8 cellular contexts compared by ENCODE assay signal in genomic region chr4:184733654-184734524, GRCh38. TPM values are rescaled to one million over a fixed set of nuclear protein-coding genes. Genes with fewer than 3 reads are reported as not detected.
DNase-seq lines count a peak whose midpoint lies in the region; ATAC-seq and TF ChIP-seq lines count a peak whose summit lies in the region.

Gene CENPU, minus strand, starts transcription at chr4:184734096. Its CDS starts 34 bp downstream, at chr4:184734062.

- peak; percentile 95 for ATAC-seq in HG03196 (IDR thresholded peaks at IDR 0.05; ENCODE audit: unreplicated experiment)
- ATAC-seq in activated B cell treated with CpG ODN at 0.5 μM for 24 hours (ENCODE audit: low read depth), result peak; percentile 96

- peaks cover 0 to 9% (median 0%) of the 10 kb centered on the region in 6 donors for H3K36me3 ChIP-seq in spleen

- peak within 1 kb of the TSS; percentile 88 for H3K4me3 Mint-ChIP-seq in activated B cell treated with CpG ODN at 0.5 μM for 24 hours

- CTCF ChIA-PET in activated B cell treated with CpG ODN at 0.5 μM for 24 hours (lab: Charles Lee), result interaction anchor here (0.7 to 1.6 kb wide), 9 partner anchors 12 to 472 kb away, joined by 3 to 8 read pairs (median 3); partner anchors contain the start of genes CASP3 and PRIMPOL

- in situ Hi-C loops in GM18951 (cut with MboI; ENCODE audit: low sequenced_read_pairs, unreplicated experiment), result no loop called here

- H3K9me3 ChIP-seq in spleen, result no peaks in the 10 kb centered on the region

- peak within 1 kb of the TSS in 7 of 8 donors; percentile 55 to 81 (median 70) for H3K27ac ChIP-seq in spleen

- intact Hi-C loops in activated B cell treated with CpG ODN at 0.5 μM for 24 hours (cut with micrococcal nuclease) (loop anchor here (1.0 to 10.0 kb wide), 12 partner anchors 85 to 1229 kb away; partner anchors contain the start of genes ACSL1, ANKRD37, CASP3 and CCDC110), spleen (cut with DNase I; ENCODE audit: low total_unique reads) (no loop called here)

- H3K4me1 ChIP-seq in spleen, result peaks cover 7 to 24% (median 19%) of the 10 kb centered on the region in 6 donors

- WGBS in spleen, 5 donors, result 0% methylated on average over 23 to 69 of the region's 69 CpGs

- no peaks in the 10 kb centered on the region for H3K9me3 Mint-ChIP-seq in activated B cell treated with CpG ODN at 0.5 μM for 24 hours

- peaks cover 19% of the 10 kb centered on the region for H3K4me1 Mint-ChIP-seq in activated B cell treated with CpG ODN at 0.5 μM for 24 hours

- TF ChIP-seq CTCF in activated B cell treated with CpG ODN at 0.5 μM for 24 hours (IDR thresholded peaks at IDR 0.05), result no peak
- TF ChIP-seq CTCF in spleen (IDR thresholded peaks at IDR 0.05 in 8 of 11, conservative IDR thresholded peaks at IDR 0.05 in 3 of 11), result no peak

- peak; percentile 83 for TF ChIP-seq POLR2A in GM18951 (IDR thresholded peaks at IDR 0.05; ENCODE audit: extremely low read depth, insufficient read depth, insufficient read length)
- TF ChIP-seq POLR2A in spleen (IDR thresholded peaks at IDR 0.05), result peak in 1 of 3 donors; percentile 19

- DNase-seq in AG08395 (ENCODE audit: low spot score) (peak; percentile 100), NCI-H345 (lab: John Stamatoyannopoulos, UW) (peak; percentile 99), activated B cell treated with CpG ODN at 0.5 μM for 24 hours (peak; percentile 95), inferior parietal cortex (ENCODE audit: extremely low spot score) (peak; percentile 98), spleen (peak; percentile 97)
- peak; percentile 93 for DNase-seq in central memory CD4-positive, alpha-beta T cell

- peak within 1 kb of the TSS; percentile 85 for H3K27ac Mint-ChIP-seq in activated B cell treated with CpG ODN at 0.5 μM for 24 hours

- peaks cover 2% of the 10 kb centered on the region for H3K36me3 Mint-ChIP-seq in activated B cell treated with CpG ODN at 0.5 μM for 24 hours (ENCODE audit: low read depth)

- POLR2A ChIA-PET in activated B cell treated with CpG ODN at 0.5 μM for 24 hours (lab: Charles Lee), result interaction anchor here (0.5 to 1.8 kb wide), 16 partner anchors 9 to 692 kb away, joined by 3 to 26 read pairs (median 4); partner anchors contain the start of genes CASP3, IRF2, PRIMPOL and SLC25A4

- H3K4me3 ChIP-seq in spleen, result peak within 1 kb of the TSS; percentile 64 to 99 (median 84)

- H3K27me3 Mint-ChIP-seq in activated B cell treated with CpG ODN at 0.5 μM for 24 hours, result no peaks in the 10 kb centered on the region

- no peaks in the 10 kb centered on the region for H3K27me3 ChIP-seq in spleen (replicated peaks in 1 of 7)

RNA-seq across cellular contexts. Expression of gene CENPU, which starts in this region (rescaled TPM):
- total RNA-seq in activated B cell treated with CpG ODN at 0.5 μM for 24 hours (7.0 and 7.1 TPM in 2 replicates), spleen (1 to 10 TPM; 3.0 to 8.7 (median 5.0) TPM)
- 10 to 100 TPM in 1 of 3 donors, 1 to 10 TPM in 2; 5.7 to 12.9 (median 5.8) TPM for polyA plus RNA-seq in spleen

Comparison
In these comparisons a context has a peak if more than half of its experiments do, and no peak if none do; other contexts are left out.
1. Peak in every context shown above with its lines: DNase-seq, ATAC-seq, H3K4me3 ChIP-seq and H3K27ac ChIP-seq.